In genomic region chr4:140061194-140061593, GRCh38 we compare ENCODE assay signal across 13 cellular contexts.
DNase-seq lines count a peak whose midpoint lies in the region; ATAC-seq and TF ChIP-seq lines count a peak whose summit lies in the region.
"Had no signal": no experiment of that assay in that cellular context is flagged by ENCODE, and none has a peak within 500 bp of the region (broad histone marks: within the 10 kb centered on the region; RNA-seq: fewer than 3 reads in every experiment).

No MANE protein-coding gene starts in this region.

- H3K18ac ChIP-seq in mesendoderm (ENCODE audit: low read length) (peak overlapping the region; percentile 18), H9 (ENCODE audit: insufficient read length, low read depth, low read length) (no peak overlapping the region)

- no peak overlapping the region for H3K14ac ChIP-seq in H9 (ENCODE audit: insufficient read depth, low read length)

- no peaks in the 10 kb centered on the region for H3K79me2 ChIP-seq in mesendoderm (ENCODE audit: control insufficient read depth, insufficient read depth, low read length)
- no peaks in the 10 kb centered on the region for H3K79me2 ChIP-seq in H9 (ENCODE audit: insufficient read depth, low read length)

- H4K5ac ChIP-seq in mesendoderm (ENCODE audit: low read length) (no peak overlapping the region), H9 (ENCODE audit: insufficient read length, low read depth, low read length) (no peak overlapping the region)

- peaks cover 21% of the 10 kb centered on the region for H3K4me1 Mint-ChIP-seq in activated CD8-positive, alpha-beta T cell treated with anti-CD3 and anti-CD28 coated beads for 36 hours (ENCODE audit: low read depth)
- peaks cover 12% of the 10 kb centered on the region for H3K4me1 Mint-ChIP-seq in activated CD8-positive, alpha-beta T cell treated with anti-CD3 and anti-CD28 coated beads, Interleukin-2, amount 10 ng/mL, durations not matched to agents 7 days and 5 days (ENCODE audit: low read depth)
- peaks cover 6 to 8% of the 10 kb centered on the region in 2 experiments; a peak in 3 of 4 replicates for H3K4me1 Mint-ChIP-seq in H9
- H3K4me1 Mint-ChIP-seq in stimulated activated effector memory CD8-positive, alpha-beta T cell treated with anti-CD3 and anti-CD28 coated beads, Interleukin-12 subunit alpha, Interleukin-12 subunit beta, amount 100 ng/mL, for 72 hours = no peaks in the 10 kb centered on the region

- no peak overlapping the region for H3K4me2 ChIP-seq in mesendoderm (ENCODE audit: low read length)
- H3K4me2 ChIP-seq in H9 (ENCODE audit: insufficient read depth, insufficient read length, low read length) = no peak overlapping the region

- H2BK5ac ChIP-seq in mesendoderm (ENCODE audit: low read length) (no peak overlapping the region), H9 (ENCODE audit: insufficient read length, low read length) (no peak overlapping the region)

- H4K8ac ChIP-seq in mesendoderm (ENCODE audit: low read depth, low read length) = no peak overlapping the region
- H4K8ac ChIP-seq in H9 (replicated peaks; ENCODE audit: insufficient read length, low read depth, low read length) = no peak overlapping the region

- H3K27me3 Mint-ChIP-seq in activated CD8-positive, alpha-beta T cell treated with anti-CD3 and anti-CD28 coated beads for 36 hours = peaks cover 9% of the 10 kb centered on the region
- H3K27me3 Mint-ChIP-seq in activated CD8-positive, alpha-beta T cell treated with anti-CD3 and anti-CD28 coated beads, Interleukin-2, amount 10 ng/mL, durations not matched to agents 7 days and 5 days (ENCODE audit: low read depth) = peaks cover 14% of the 10 kb centered on the region
- H3K27me3 Mint-ChIP-seq in H9 (ENCODE audit: low read depth) = no peaks in the 10 kb centered on the region

- H3K27ac ChIP-seq in mesendoderm (ENCODE audit: low read depth, low read length) = no peak overlapping the region
- H3K27ac ChIP-seq in thyroid gland = peak overlapping the region; percentile 10 to 81 (median 69)
- no peak overlapping the region for H3K27ac ChIP-seq in H9 (ENCODE audit: insufficient read length, low read depth, low read length)
- H3K27ac ChIP-seq: colonic mucosa, prostate gland had no signal

- peaks cover 2% of the 10 kb centered on the region for H3K4me1 ChIP-seq in mesendoderm (ENCODE audit: control insufficient read depth, low read depth, low read length)
- H3K4me1 ChIP-seq in thyroid gland = peaks cover 13 to 16% of the 10 kb centered on the region in 2 donors
- no peaks in the 10 kb centered on the region for H3K4me1 ChIP-seq in H9 (ENCODE audit: insufficient read depth, low read length)
- H3K4me1 ChIP-seq: colonic mucosa, prostate gland had no signal

- no peak overlapping the region for H2BK20ac ChIP-seq in H9 (ENCODE audit: low read depth, low read length, poor library complexity, severe bottlenecking)

- CTCF ChIA-PET in activated CD8-positive, alpha-beta T cell treated with anti-CD3 and anti-CD28 coated beads for 36 hours (lab: Charles Lee) = interaction anchor here (0.8 kb wide), 1 partner anchor 11 kb away, joined by 4 read pairs; no protein-coding TSS in a partner anchor
- CTCF ChIA-PET in activated CD8-positive, alpha-beta T cell treated with anti-CD3 and anti-CD28 coated beads, Interleukin-2, amount 10 ng/mL, durations not matched to agents 7 days and 5 days (lab: Charles Lee) = interaction anchor here (0.6 kb wide), 1 partner anchor 192 kb away, joined by 3 read pairs; no protein-coding TSS in a partner anchor

- H3K9ac ChIP-seq in mesendoderm (ENCODE audit: low read length) (no peak overlapping the region), H9 (ENCODE audit: extremely low read depth, insufficient read length, low read length) (no peak overlapping the region)

- H3K23ac ChIP-seq in mesendoderm (ENCODE audit: low read length) (no peak overlapping the region), H9 (ENCODE audit: insufficient read length, low read depth, low read length) (no peak overlapping the region)

- H4K91ac ChIP-seq in H9 (ENCODE audit: insufficient read length, low read depth, low read length) = no peak overlapping the region

- H3K9me3 Mint-ChIP-seq in activated CD8-positive, alpha-beta T cell treated with anti-CD3 and anti-CD28 coated beads for 36 hours = no peaks in the 10 kb centered on the region
- no peaks in the 10 kb centered on the region for H3K9me3 Mint-ChIP-seq in activated CD8-positive, alpha-beta T cell treated with anti-CD3 and anti-CD28 coated beads, Interleukin-2, amount 10 ng/mL, durations not matched to agents 7 days and 5 days (ENCODE audit: insufficient read depth)
- H3K9me3 Mint-ChIP-seq in H9 = no peaks in the 10 kb centered on the region
- no peaks in the 10 kb centered on the region for H3K9me3 Mint-ChIP-seq in stimulated activated effector memory CD8-positive, alpha-beta T cell treated with anti-CD3 and anti-CD28 coated beads, Interleukin-12 subunit alpha, Interleukin-12 subunit beta, amount 100 ng/mL, for 72 hours
- H3K9me3 Mint-ChIP-seq: activated T-cell treated with anti-CD3 and anti-CD28 coated beads, Interleukin-2, amount 50 U/mL, for 4 hours had no signal

- H3K9me3 ChIP-seq in thyroid gland = no peaks in the 10 kb centered on the region
- no peaks in the 10 kb centered on the region for H3K9me3 ChIP-seq in H9 (ENCODE audit: control insufficient read depth, low read depth, low read length)
- H3K9me3 ChIP-seq: colonic mucosa, prostate gland had no signal

- no peak for TF ChIP-seq CTCF in activated CD8-positive, alpha-beta T cell treated with anti-CD3 and anti-CD28 coated beads for 36 hours (IDR thresholded peaks at IDR 0.05)
- TF ChIP-seq CTCF in choroid plexus epithelial cell (conservative IDR thresholded peaks at IDR 0.05; ENCODE audit: low read depth, low read length) (no peak), thyroid gland (IDR thresholded peaks at IDR 0.05) (no peak), H9 (conservative IDR thresholded peaks at IDR 0.05) (no peak)

- DNase-seq in activated CD8-positive, alpha-beta T cell treated with anti-CD3 and anti-CD28 coated beads for 36 hours = no peak
- no peak for DNase-seq in activated CD8-positive, alpha-beta T cell treated with anti-CD3 and anti-CD28 coated beads, Interleukin-2, amount 10 ng/mL, durations not matched to agents 7 days and 5 days
- peak; percentile 88 for DNase-seq in choroid plexus epithelial cell (ENCODE audit: low read depth)
- DNase-seq in mesendoderm = no peak
- DNase-seq in thyroid gland = no peak
- no peak for DNase-seq in H9
- no peak for DNase-seq in stimulated activated effector memory CD8-positive, alpha-beta T cell treated with anti-CD3 and anti-CD28 coated beads, Interleukin-12 subunit alpha, Interleukin-12 subunit beta, amount 100 ng/mL, for 72 hours (ENCODE audit: low spot score in 2 of 2)
- DNase-seq in stimulated activated CD4-positive, alpha-beta T cell treated with anti-CD3 and anti-CD28 coated beads, Interleukin-12 subunit alpha, Interleukin-12 subunit beta, amount 100 ng/mL, for 4 hours = no peak
- DNase-seq: activated T-cell treated with anti-CD3 and anti-CD28 coated beads, Interleukin-2, amount 50 U/mL, for 4 hours; colonic mucosa; NCI-H345 had no signal

- H3K36me3 ChIP-seq in mesendoderm (ENCODE audit: control insufficient read depth, insufficient read depth, low read length) (no peaks in the 10 kb centered on the region), thyroid gland (no peaks in the 10 kb centered on the region)
- H3K36me3 ChIP-seq: colonic mucosa, prostate gland had no signal

- no peak overlapping the region for H2BK120ac ChIP-seq in mesendoderm (ENCODE audit: low read depth, low read length)
- no peak overlapping the region for H2BK120ac ChIP-seq in H9 (ENCODE audit: low read depth, low read length, poor library complexity, severe bottlenecking)

- H4K20me1 ChIP-seq in H9 (ENCODE audit: control insufficient read depth, insufficient read depth, insufficient read length) = no peaks in the 10 kb centered on the region

- peak; percentile 41 for ATAC-seq in activated CD8-positive, alpha-beta T cell treated with anti-CD3 and anti-CD28 coated beads for 36 hours
- no peak for ATAC-seq in activated CD8-positive, alpha-beta T cell treated with anti-CD3 and anti-CD28 coated beads, Interleukin-2, amount 10 ng/mL, durations not matched to agents 7 days and 5 days
- no peak for ATAC-seq in stimulated activated effector memory CD8-positive, alpha-beta T cell treated with anti-CD3 and anti-CD28 coated beads, Interleukin-12 subunit alpha, Interleukin-12 subunit beta, amount 100 ng/mL, for 72 hours

- no peaks in the 10 kb centered on the region for H3K36me3 Mint-ChIP-seq in activated CD8-positive, alpha-beta T cell treated with anti-CD3 and anti-CD28 coated beads for 36 hours (ENCODE audit: low read depth)
- peaks cover 2% of the 10 kb centered on the region for H3K36me3 Mint-ChIP-seq in activated CD8-positive, alpha-beta T cell treated with anti-CD3 and anti-CD28 coated beads, Interleukin-2, amount 10 ng/mL, durations not matched to agents 7 days and 5 days (ENCODE audit: low read depth)
- no peaks in the 10 kb centered on the region for H3K36me3 Mint-ChIP-seq in H9 (ENCODE audit: insufficient read depth in 1 of 3, low read depth in 3 of 3)
- no peaks in the 10 kb centered on the region for H3K36me3 Mint-ChIP-seq in stimulated activated effector memory CD8-positive, alpha-beta T cell treated with anti-CD3 and anti-CD28 coated beads, Interleukin-12 subunit alpha, Interleukin-12 subunit beta, amount 100 ng/mL, for 72 hours

- peaks cover 8% of the 10 kb centered on the region for H3K79me1 ChIP-seq in mesendoderm (ENCODE audit: low read length)
- H3K79me1 ChIP-seq in H9 (ENCODE audit: insufficient read depth, low read depth, low read length, poor library complexity, severe bottlenecking) = no peaks in the 10 kb centered on the region

- H2BK12ac ChIP-seq in H9 (ENCODE audit: insufficient read length, low read depth, low read length) = no peak overlapping the region

- H3K27me3 ChIP-seq in mesendoderm (ENCODE audit: insufficient read depth, low read length, poor library complexity) (no peaks in the 10 kb centered on the region), thyroid gland (no peaks in the 10 kb centered on the region), H9 (ENCODE audit: insufficient read depth, low read length) (no peaks in the 10 kb centered on the region)
- H3K27me3 ChIP-seq: colonic mucosa had no signal

- H3K4ac ChIP-seq in mesendoderm (ENCODE audit: low read depth, low read length) (no peak overlapping the region), H9 (ENCODE audit: low read depth, low read length) (no peak overlapping the region)

- H2AFZ ChIP-seq in H9 (ENCODE audit: low read length) = no peak overlapping the region

- POLR2A ChIA-PET in activated CD8-positive, alpha-beta T cell treated with anti-CD3 and anti-CD28 coated beads for 36 hours (lab: Charles Lee) = interaction anchor here (0.9 to 1.6 kb wide), 3 partner anchors 9 to 177 kb away, joined by 3 to 4 read pairs (median 3); no protein-coding TSS in a partner anchor
- POLR2A ChIA-PET in activated CD8-positive, alpha-beta T cell treated with anti-CD3 and anti-CD28 coated beads, Interleukin-2, amount 10 ng/mL, durations not matched to agents 7 days and 5 days (lab: Charles Lee) = interaction anchor here (1.8 kb wide), 1 partner anchor 9 kb away, joined by 7 read pairs; no protein-coding TSS in a partner anchor

- no peaks in the 10 kb centered on the region for H3K23me2 ChIP-seq in H9 (ENCODE audit: insufficient read length, low read depth, low read length, poor library complexity, severe bottlenecking)

- WGBS in mesendoderm (ENCODE audit: extremely low coverage, insufficient coverage, low lambda C conversion rate) = no CpG with 5 or more reads among the region's 4 CpGs
- WGBS in thyroid gland, 2 donors = 33 to 35% methylated on average over 4 of the region's 4 CpGs
- WGBS in H9 (ENCODE audit: extremely low coverage, insufficient read length, low lambda C conversion rate) = no CpG with 5 or more reads among the region's 4 CpGs

- H2BK15ac ChIP-seq in mesendoderm (replicated peaks; ENCODE audit: low read depth) (no peak overlapping the region), H9 (ENCODE audit: low read depth, low read length) (no peak overlapping the region)

- no peak overlapping the region for H3K27ac Mint-ChIP-seq in activated CD8-positive, alpha-beta T cell treated with anti-CD3 and anti-CD28 coated beads for 36 hours
- H3K27ac Mint-ChIP-seq in activated CD8-positive, alpha-beta T cell treated with anti-CD3 and anti-CD28 coated beads, Interleukin-2, amount 10 ng/mL, durations not matched to agents 7 days and 5 days = no peak overlapping the region
- no peak overlapping the region for H3K27ac Mint-ChIP-seq in H9
- no peak overlapping the region for H3K27ac Mint-ChIP-seq in stimulated activated effector memory CD8-positive, alpha-beta T cell treated with anti-CD3 and anti-CD28 coated beads, Interleukin-12 subunit alpha, Interleukin-12 subunit beta, amount 100 ng/mL, for 72 hours

- no peak overlapping the region for H3T11ph ChIP-seq in H9 (ENCODE audit: low read length)

- H2AK5ac ChIP-seq in mesendoderm (ENCODE audit: low read length) (no peak overlapping the region), H9 (ENCODE audit: insufficient read length, low read length) (no peak overlapping the region)

- H3K56ac ChIP-seq in mesendoderm (ENCODE audit: low read length) (no peak overlapping the region), H9 (ENCODE audit: insufficient read length, low read depth, low read length) (no peak overlapping the region)

- H3K4me3 ChIP-seq in choroid plexus epithelial cell (ENCODE audit: low read depth, low read length) (no peak overlapping the region), mesendoderm (ENCODE audit: low read length) (no peak overlapping the region), thyroid gland (replicated peaks in 1 of 3) (no peak overlapping the region)
- H3K4me3 ChIP-seq: colonic mucosa, lung, prostate gland had no signal

- H3K4me3 Mint-ChIP-seq in activated CD8-positive, alpha-beta T cell treated with anti-CD3 and anti-CD28 coated beads for 36 hours = peak overlapping the region; percentile 20
- H3K4me3 Mint-ChIP-seq in activated CD8-positive, alpha-beta T cell treated with anti-CD3 and anti-CD28 coated beads, Interleukin-2, amount 10 ng/mL, durations not matched to agents 7 days and 5 days = no peak overlapping the region
- no peak overlapping the region for H3K4me3 Mint-ChIP-seq in H9
- H3K4me3 Mint-ChIP-seq in stimulated activated effector memory CD8-positive, alpha-beta T cell treated with anti-CD3 and anti-CD28 coated beads, Interleukin-12 subunit alpha, Interleukin-12 subunit beta, amount 100 ng/mL, for 72 hours = no peak overlapping the region
- H3K4me3 Mint-ChIP-seq: activated T-cell treated with anti-CD3 and anti-CD28 coated beads, Interleukin-2, amount 50 U/mL, for 4 hours had no signal

- intact Hi-C loops in activated CD8-positive, alpha-beta T cell treated with anti-CD3 and anti-CD28 coated beads for 36 hours (cut with micrococcal nuclease) = no loop called here
- intact Hi-C loops in thyroid gland (cut with DNase I) = no loop called here

- peak in 1 of 2 donors; percentile 45 for TF ChIP-seq POLR2A in thyroid gland (IDR thresholded peaks at IDR 0.05)

Comparison
In these comparisons a context has a peak if more than half of its experiments do, and no peak if none do; other contexts are left out.
1. H3K27ac ChIP-seq: peak in thyroid gland (3 of 3); none in mesendoderm (single experiment) and H9 (single experiment).